ENCODE assay signal across 1 cellular context in the genomic region with DNA sequence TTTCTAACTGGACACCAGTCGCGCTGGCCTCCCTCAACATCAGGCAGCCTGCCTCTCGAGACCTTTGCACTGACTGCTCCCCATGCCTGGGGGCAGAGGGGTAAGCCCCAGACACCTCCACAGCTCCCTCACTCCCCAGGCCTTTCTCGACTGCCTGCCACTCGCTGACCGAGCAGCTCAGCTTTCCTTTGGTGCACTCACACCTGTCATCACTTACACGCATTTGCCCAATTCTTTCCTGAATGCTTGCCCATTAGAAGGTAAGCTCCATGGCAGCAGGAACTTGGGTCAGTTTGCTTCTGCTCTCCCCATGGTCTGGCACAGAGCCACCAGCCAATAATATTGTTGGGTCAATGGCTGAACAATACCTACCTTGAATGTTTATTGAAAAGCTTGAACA.
TF ChIP-seq lines count a peak whose summit lies in the region.

No MANE protein-coding gene starts in this region.

TF ChIP-seq in HepG2, 621 proteins besides CTCF, POLR2A, EP300 and RAD21 (continued from another document):
- TF ChIP-seq, protein P1, sequence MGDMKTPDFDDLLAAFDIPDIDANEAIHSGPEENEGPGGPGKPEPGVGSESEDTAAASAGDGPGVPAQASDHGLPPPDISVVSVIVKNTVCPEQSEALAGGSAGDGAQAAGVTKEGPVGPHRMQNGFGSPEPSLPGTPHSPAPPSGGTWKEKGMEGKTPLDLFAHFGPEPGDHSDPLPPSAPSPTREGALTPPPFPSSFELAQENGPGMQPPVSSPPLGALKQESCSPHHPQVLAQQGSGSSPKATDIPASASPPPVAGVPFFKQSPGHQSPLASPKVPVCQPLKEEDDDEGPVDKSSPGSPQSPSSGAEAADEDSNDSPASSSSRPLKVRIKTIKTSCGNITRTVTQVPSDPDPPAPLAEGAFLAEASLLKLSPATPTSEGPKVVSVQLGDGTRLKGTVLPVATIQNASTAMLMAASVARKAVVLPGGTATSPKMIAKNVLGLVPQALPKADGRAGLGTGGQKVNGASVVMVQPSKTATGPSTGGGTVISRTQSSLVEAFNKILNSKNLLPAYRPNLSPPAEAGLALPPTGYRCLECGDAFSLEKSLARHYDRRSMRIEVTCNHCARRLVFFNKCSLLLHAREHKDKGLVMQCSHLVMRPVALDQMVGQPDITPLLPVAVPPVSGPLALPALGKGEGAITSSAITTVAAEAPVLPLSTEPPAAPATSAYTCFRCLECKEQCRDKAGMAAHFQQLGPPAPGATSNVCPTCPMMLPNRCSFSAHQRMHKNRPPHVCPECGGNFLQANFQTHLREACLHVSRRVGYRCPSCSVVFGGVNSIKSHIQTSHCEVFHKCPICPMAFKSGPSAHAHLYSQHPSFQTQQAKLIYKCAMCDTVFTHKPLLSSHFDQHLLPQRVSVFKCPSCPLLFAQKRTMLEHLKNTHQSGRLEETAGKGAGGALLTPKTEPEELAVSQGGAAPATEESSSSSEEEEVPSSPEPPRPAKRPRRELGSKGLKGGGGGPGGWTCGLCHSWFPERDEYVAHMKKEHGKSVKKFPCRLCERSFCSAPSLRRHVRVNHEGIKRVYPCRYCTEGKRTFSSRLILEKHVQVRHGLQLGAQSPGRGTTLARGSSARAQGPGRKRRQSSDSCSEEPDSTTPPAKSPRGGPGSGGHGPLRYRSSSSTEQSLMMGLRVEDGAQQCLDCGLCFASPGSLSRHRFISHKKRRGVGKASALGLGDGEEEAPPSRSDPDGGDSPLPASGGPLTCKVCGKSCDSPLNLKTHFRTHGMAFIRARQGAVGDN (CRISPR knock-in tag; IDR thresholded peaks at IDR 0.05), result peak; percentile 68
- TF ChIP-seq PHF21A (CRISPR knock-in tag; IDR thresholded peaks at IDR 0.05), result peak; percentile 1; the same call in 1 of the 2 replicates
- TF ChIP-seq, protein P2, sequence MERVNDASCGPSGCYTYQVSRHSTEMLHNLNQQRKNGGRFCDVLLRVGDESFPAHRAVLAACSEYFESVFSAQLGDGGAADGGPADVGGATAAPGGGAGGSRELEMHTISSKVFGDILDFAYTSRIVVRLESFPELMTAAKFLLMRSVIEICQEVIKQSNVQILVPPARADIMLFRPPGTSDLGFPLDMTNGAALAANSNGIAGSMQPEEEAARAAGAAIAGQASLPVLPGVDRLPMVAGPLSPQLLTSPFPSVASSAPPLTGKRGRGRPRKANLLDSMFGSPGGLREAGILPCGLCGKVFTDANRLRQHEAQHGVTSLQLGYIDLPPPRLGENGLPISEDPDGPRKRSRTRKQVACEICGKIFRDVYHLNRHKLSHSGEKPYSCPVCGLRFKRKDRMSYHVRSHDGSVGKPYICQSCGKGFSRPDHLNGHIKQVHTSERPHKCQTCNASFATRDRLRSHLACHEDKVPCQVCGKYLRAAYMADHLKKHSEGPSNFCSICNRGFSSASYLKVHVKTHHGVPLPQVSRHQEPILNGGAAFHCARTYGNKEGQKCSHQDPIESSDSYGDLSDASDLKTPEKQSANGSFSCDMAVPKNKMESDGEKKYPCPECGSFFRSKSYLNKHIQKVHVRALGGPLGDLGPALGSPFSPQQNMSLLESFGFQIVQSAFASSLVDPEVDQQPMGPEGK (CRISPR knock-in tag; IDR thresholded peaks at IDR 0.05), result 0 out of 2 replicates have a peak, but pooled peaks have one; percentile 37
- peak; percentile 55 for TF ChIP-seq HNF4A (CRISPR knock-in tag; IDR thresholded peaks at IDR 0.05)
- 0 out of 2 replicates have a peak, but pooled peaks have one; percentile 3 for TF ChIP-seq MAFF (IDR thresholded peaks at IDR 0.05; ENCODE audit: low read depth, low read length)
- no peak for TF ChIP-seq SYNCRIP (IDR thresholded peaks at IDR 0.05; ENCODE audit: insufficient read depth, low read depth, low read length)
- 0 out of 2 replicates have a peak, but pooled peaks have one; percentile 8 for TF ChIP-seq HNF4G (IDR thresholded peaks at IDR 0.05; ENCODE audit: borderline replicate concordance, low read depth, low read length)
- no peak for TF ChIP-seq HNF4G (CRISPR knock-in tag; IDR thresholded peaks at IDR 0.05; ENCODE audit: borderline replicate concordance, low read depth)
- TF ChIP-seq ZNF337 (CRISPR knock-in tag; IDR thresholded peaks at IDR 0.05; ENCODE audit: borderline replicate concordance, low read depth), result 0 out of 2 replicates have a peak, but pooled peaks have one; percentile 34
- TF ChIP-seq SIX4 (CRISPR knock-in tag; IDR thresholded peaks at IDR 0.05), result no peak
